Comparison of ENCODE assay signal across 8 cellular contexts in the genomic region with DNA sequence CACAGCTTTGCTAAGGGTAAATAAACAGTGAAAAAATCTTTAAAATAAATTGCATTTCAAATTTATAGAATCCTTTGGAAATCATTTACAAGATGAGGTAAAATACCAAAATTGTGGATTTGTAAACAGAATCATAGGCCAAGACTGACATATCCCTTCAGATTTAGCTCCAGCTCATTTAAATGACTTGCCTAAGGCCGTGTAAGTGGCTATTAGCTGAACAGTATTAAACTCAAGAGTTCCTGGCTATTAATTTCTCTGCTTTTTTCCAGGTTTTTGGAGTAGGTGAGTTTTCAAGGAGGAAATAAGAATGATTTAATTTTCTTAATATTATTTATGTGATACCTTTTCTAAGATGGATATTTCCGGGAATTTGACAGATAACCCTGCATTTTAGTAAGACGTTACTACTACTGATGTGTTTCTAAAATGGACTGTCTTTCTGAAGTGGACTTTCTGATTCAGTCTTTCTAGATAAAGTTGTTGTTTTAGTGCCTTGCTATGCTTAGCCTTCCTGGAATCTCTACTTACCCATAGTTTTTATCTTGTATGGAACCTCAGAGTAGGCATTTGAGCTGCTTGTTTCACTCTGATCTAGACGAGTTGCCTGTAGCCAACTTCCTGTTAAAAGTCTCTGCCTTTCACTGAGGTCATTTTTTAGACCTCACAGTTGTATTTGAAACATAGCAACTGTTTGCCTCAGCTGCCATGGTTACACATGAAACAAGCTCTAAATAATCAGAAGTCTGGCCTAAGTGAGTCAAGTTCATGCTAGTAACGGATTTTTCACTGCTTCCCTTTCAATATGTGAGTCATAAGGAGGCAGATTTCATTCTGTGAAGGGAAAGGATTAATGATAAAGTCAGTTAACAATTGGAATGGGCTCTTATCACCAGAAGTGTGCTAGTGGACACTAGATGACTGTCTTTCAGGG.
DNase-seq lines count a peak whose midpoint lies in the region; ATAC-seq and TF ChIP-seq lines count a peak whose summit lies in the region.

No MANE protein-coding gene starts in this region.

- no peaks in the 10 kb centered on the region for H3K27me3 Mint-ChIP-seq in neural crest cell (ENCODE audit: low read depth)

- in situ Hi-C loops in G401 (cut with HindIII; ENCODE audit: low sequenced_read_pairs): no loop called here

- peaks cover 22% of the 10 kb centered on the region for H3K36me3 Mint-ChIP-seq in neural crest cell (ENCODE audit: low read depth)

- TF ChIP-seq CTCF in neural crest cell (conservative IDR thresholded peaks at IDR 0.05): no peak

- no peaks in the 10 kb centered on the region for H3K9me3 Mint-ChIP-seq in neural crest cell

- DNase-seq in EL (peak; percentile 97), HT-29 (ENCODE audit: low spot score) (peak; percentile 72), epithelial cell of prostate (ENCODE audit: low read depth, low spot score) (peak; percentile 83), neural crest cell (ENCODE audit: low read depth, low spot score) (no peak), germinal center (ENCODE audit: low spot score) (no peak), G401 (ENCODE audit: low spot score) (no peak)
- DNase-seq in activated CD4-positive, alpha-beta T cell treated with anti-CD3 and anti-CD28 coated beads for 4 hours: peak; percentile 46 to 57

- H3K4me1 Mint-ChIP-seq in neural crest cell: peaks cover 14% of the 10 kb centered on the region

- H3K27ac ChIP-seq in epithelial cell of prostate: peak overlapping the region; percentile 45

- ATAC-seq in GM21447 (IDR thresholded peaks at IDR 0.05; ENCODE audit: unreplicated experiment): peak; percentile 95

- peak overlapping the region; percentile 7 for H3K27ac Mint-ChIP-seq in neural crest cell (ENCODE audit: unreplicated experiment)

- no peak overlapping the region for H3K4me3 Mint-ChIP-seq in neural crest cell

Comparison
In these comparisons a context has a peak if more than half of its experiments do, and no peak if none do; other contexts are left out.
1. DNase-seq: peak in EL (single experiment), HT-29 (single experiment), activated CD4-positive, alpha-beta T cell treated with anti-CD3 and anti-CD28 coated beads for 4 hours (2 of 2) and epithelial cell of prostate (single experiment); none in neural crest cell (single experiment), germinal center (single experiment) and G401 (single experiment).